1 cellular context compared by ENCODE assay signal in genomic region chr5:1380011-1380817, GRCh38.
TF ChIP-seq lines count a peak whose summit lies in the region.

No MANE protein-coding gene starts in this region.

TF ChIP-seq in K562, 482 proteins besides CTCF, POLR2A, EP300 and RAD21 (continued from another document and continues in another):
- TF ChIP-seq, protein P1, sequence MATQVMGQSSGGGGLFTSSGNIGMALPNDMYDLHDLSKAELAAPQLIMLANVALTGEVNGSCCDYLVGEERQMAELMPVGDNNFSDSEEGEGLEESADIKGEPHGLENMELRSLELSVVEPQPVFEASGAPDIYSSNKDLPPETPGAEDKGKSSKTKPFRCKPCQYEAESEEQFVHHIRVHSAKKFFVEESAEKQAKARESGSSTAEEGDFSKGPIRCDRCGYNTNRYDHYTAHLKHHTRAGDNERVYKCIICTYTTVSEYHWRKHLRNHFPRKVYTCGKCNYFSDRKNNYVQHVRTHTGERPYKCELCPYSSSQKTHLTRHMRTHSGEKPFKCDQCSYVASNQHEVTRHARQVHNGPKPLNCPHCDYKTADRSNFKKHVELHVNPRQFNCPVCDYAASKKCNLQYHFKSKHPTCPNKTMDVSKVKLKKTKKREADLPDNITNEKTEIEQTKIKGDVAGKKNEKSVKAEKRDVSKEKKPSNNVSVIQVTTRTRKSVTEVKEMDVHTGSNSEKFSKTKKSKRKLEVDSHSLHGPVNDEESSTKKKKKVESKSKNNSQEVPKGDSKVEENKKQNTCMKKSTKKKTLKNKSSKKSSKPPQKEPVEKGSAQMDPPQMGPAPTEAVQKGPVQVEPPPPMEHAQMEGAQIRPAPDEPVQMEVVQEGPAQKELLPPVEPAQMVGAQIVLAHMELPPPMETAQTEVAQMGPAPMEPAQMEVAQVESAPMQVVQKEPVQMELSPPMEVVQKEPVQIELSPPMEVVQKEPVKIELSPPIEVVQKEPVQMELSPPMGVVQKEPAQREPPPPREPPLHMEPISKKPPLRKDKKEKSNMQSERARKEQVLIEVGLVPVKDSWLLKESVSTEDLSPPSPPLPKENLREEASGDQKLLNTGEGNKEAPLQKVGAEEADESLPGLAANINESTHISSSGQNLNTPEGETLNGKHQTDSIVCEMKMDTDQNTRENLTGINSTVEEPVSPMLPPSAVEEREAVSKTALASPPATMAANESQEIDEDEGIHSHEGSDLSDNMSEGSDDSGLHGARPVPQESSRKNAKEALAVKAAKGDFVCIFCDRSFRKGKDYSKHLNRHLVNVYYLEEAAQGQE (CRISPR knock-in tag; IDR thresholded peaks at IDR 0.05; ENCODE audit: low read depth): no peak
- no peak for TF ChIP-seq KLF13 (tag; IDR thresholded peaks at IDR 0.05; ENCODE audit: borderline replicate concordance, low read depth)
- no peak for TF ChIP-seq ZNF830 (CRISPR knock-in tag; IDR thresholded peaks at IDR 0.05)
- no peak for TF ChIP-seq CAMTA2 (CRISPR knock-in tag; conservative IDR thresholded peaks at IDR 0.05)
- TF ChIP-seq HCFC1 (IDR thresholded peaks at IDR 0.05; ENCODE audit: low read depth, low read length): peak; percentile 17; the same call in 1 of the 2 replicates
- TF ChIP-seq NCOR1 (IDR thresholded peaks at IDR 0.05): no peak
- peak; percentile 34; the same call in 1 of the 2 replicates for TF ChIP-seq CXXC5 (CRISPR knock-in tag; IDR thresholded peaks at IDR 0.05)
- TF ChIP-seq YBX1 (IDR thresholded peaks at IDR 0.05): no peak
- no peak for TF ChIP-seq ARID3A (IDR thresholded peaks at IDR 0.05; ENCODE audit: borderline replicate concordance, low read depth, low read length)
- TF ChIP-seq NFYB (IDR thresholded peaks at IDR 0.05; ENCODE audit: extremely low read depth, insufficient read length): peak; percentile 42
- no peak for TF ChIP-seq FOXA1 (IDR thresholded peaks at IDR 0.05; ENCODE audit: borderline replicate concordance)
- TF ChIP-seq XRCC3 (IDR thresholded peaks at IDR 0.05): no peak
- no peak for TF ChIP-seq RREB1 (CRISPR knock-in tag; IDR thresholded peaks at IDR 0.05)
- no peak for TF ChIP-seq HDAC2 (IDR thresholded peaks at IDR 0.05)
- peak; percentile 94 for TF ChIP-seq ZNF316 (IDR thresholded peaks at IDR 0.05)
- TF ChIP-seq, protein P2, sequence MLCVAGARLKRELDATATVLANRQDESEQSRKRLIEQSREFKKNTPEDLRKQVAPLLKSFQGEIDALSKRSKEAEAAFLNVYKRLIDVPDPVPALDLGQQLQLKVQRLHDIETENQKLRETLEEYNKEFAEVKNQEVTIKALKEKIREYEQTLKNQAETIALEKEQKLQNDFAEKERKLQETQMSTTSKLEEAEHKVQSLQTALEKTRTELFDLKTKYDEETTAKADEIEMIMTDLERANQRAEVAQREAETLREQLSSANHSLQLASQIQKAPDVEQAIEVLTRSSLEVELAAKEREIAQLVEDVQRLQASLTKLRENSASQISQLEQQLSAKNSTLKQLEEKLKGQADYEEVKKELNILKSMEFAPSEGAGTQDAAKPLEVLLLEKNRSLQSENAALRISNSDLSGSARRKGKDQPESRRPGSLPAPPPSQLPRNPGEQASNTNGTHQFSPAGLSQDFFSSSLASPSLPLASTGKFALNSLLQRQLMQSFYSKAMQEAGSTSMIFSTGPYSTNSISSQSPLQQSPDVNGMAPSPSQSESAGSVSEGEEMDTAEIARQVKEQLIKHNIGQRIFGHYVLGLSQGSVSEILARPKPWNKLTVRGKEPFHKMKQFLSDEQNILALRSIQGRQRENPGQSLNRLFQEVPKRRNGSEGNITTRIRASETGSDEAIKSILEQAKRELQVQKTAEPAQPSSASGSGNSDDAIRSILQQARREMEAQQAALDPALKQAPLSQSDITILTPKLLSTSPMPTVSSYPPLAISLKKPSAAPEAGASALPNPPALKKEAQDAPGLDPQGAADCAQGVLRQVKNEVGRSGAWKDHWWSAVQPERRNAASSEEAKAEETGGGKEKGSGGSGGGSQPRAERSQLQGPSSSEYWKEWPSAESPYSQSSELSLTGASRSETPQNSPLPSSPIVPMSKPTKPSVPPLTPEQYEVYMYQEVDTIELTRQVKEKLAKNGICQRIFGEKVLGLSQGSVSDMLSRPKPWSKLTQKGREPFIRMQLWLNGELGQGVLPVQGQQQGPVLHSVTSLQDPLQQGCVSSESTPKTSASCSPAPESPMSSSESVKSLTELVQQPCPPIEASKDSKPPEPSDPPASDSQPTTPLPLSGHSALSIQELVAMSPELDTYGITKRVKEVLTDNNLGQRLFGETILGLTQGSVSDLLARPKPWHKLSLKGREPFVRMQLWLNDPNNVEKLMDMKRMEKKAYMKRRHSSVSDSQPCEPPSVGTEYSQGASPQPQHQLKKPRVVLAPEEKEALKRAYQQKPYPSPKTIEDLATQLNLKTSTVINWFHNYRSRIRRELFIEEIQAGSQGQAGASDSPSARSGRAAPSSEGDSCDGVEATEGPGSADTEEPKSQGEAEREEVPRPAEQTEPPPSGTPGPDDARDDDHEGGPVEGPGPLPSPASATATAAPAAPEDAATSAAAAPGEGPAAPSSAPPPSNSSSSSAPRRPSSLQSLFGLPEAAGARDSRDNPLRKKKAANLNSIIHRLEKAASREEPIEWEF (CRISPR knock-in tag; IDR thresholded peaks at IDR 0.05): no peak
- no peak for TF ChIP-seq ZNF518B (CRISPR knock-in tag; IDR thresholded peaks at IDR 0.05)
- TF ChIP-seq CTBP1 (IDR thresholded peaks at IDR 0.05; ENCODE audit: borderline replicate concordance): peak; percentile 25; the same call in 1 of the 2 replicates
- TF ChIP-seq, protein P3, sequence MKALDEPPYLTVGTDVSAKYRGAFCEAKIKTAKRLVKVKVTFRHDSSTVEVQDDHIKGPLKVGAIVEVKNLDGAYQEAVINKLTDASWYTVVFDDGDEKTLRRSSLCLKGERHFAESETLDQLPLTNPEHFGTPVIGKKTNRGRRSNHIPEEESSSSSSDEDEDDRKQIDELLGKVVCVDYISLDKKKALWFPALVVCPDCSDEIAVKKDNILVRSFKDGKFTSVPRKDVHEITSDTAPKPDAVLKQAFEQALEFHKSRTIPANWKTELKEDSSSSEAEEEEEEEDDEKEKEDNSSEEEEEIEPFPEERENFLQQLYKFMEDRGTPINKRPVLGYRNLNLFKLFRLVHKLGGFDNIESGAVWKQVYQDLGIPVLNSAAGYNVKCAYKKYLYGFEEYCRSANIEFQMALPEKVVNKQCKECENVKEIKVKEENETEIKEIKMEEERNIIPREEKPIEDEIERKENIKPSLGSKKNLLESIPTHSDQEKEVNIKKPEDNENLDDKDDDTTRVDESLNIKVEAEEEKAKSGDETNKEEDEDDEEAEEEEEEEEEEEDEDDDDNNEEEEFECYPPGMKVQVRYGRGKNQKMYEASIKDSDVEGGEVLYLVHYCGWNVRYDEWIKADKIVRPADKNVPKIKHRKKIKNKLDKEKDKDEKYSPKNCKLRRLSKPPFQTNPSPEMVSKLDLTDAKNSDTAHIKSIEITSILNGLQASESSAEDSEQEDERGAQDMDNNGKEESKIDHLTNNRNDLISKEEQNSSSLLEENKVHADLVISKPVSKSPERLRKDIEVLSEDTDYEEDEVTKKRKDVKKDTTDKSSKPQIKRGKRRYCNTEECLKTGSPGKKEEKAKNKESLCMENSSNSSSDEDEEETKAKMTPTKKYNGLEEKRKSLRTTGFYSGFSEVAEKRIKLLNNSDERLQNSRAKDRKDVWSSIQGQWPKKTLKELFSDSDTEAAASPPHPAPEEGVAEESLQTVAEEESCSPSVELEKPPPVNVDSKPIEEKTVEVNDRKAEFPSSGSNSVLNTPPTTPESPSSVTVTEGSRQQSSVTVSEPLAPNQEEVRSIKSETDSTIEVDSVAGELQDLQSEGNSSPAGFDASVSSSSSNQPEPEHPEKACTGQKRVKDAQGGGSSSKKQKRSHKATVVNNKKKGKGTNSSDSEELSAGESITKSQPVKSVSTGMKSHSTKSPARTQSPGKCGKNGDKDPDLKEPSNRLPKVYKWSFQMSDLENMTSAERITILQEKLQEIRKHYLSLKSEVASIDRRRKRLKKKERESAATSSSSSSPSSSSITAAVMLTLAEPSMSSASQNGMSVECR (CRISPR knock-in tag; IDR thresholded peaks at IDR 0.05): no peak
- TF ChIP-seq, protein P4, sequence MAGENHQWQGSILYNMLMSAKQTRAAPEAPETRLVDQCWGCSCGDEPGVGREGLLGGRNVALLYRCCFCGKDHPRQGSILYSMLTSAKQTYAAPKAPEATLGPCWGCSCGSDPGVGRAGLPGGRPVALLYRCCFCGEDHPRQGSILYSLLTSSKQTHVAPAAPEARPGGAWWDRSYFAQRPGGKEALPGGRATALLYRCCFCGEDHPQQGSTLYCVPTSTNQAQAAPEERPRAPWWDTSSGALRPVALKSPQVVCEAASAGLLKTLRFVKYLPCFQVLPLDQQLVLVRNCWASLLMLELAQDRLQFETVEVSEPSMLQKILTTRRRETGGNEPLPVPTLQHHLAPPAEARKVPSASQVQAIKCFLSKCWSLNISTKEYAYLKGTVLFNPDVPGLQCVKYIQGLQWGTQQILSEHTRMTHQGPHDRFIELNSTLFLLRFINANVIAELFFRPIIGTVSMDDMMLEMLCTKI (IDR thresholded peaks at IDR 0.05; ENCODE audit: partially characterized antibody): no peak
- TF ChIP-seq ZSCAN29 (IDR thresholded peaks at IDR 0.05): no peak
- no peak for TF ChIP-seq PTRF (tag; IDR thresholded peaks at IDR 0.05)
- no peak for TF ChIP-seq CC2D1A (IDR thresholded peaks at IDR 0.05)
- TF ChIP-seq SOX6 (IDR thresholded peaks at IDR 0.05): no peak
- TF ChIP-seq HNRNPLL (IDR thresholded peaks at IDR 0.05; ENCODE audit: low read depth, low read length, poor library complexity, severe bottlenecking): no peak
- no peak for TF ChIP-seq ZNF445 (CRISPR knock-in tag; IDR thresholded peaks at IDR 0.05; ENCODE audit: low read depth)
